In genomic region chr20:41136695-41137411, GRCh38 we compare ENCODE assay signal across 8 cellular contexts. TPM values are rescaled to one million over a fixed set of nuclear protein-coding genes. Genes with fewer than 3 reads are reported as not detected.
DNase-seq lines count a peak whose midpoint lies in the region; ATAC-seq and TF ChIP-seq lines count a peak whose summit lies in the region.

No MANE protein-coding gene starts in this region.

- H3K4me3 ChIP-seq in lung = peak overlapping the region; percentile 95

- TF ChIP-seq CTCF in lung (IDR thresholded peaks at IDR 0.05; ENCODE audit: control extremely low read depth, extremely low read depth) = no peak

- WGBS in lung, 2 donors = 0% methylated on average over 36 to 94 of the region's 94 CpGs

- H3K36me3 Mint-ChIP-seq in activated CD4-positive, alpha-beta memory T cell treated with anti-CD3 and anti-CD28 coated beads for 36 hours = peaks cover 14% of the 10 kb centered on the region

- H3K9me3 ChIP-seq in lung (ENCODE audit: control insufficient read depth in 2 of 2, insufficient read depth in 1 of 2, low read length in 1 of 2) = no peaks in the 10 kb centered on the region

- intact Hi-C loops in activated CD4-positive, alpha-beta memory T cell treated with anti-CD3 and anti-CD28 coated beads for 36 hours (cut with micrococcal nuclease) = loop anchor here (5.0 to 10.0 kb wide), 3 partner anchors 35 to 298 kb away; partner anchors contain the start of gene ZHX3

- H3K4me1 ChIP-seq in lung (ENCODE audit: control insufficient read depth in 2 of 2, insufficient read depth in 2 of 2, low read length in 2 of 2) = peaks cover 11 to 22% of the 10 kb centered on the region in 2 donors

- ATAC-seq in HG03354 (IDR thresholded peaks at IDR 0.05; ENCODE audit: poor library complexity, severe bottlenecking, unreplicated experiment) (peak; percentile 57), lung (ENCODE audit: insufficient read depth, low FRiP score) (peak; percentile 85)

- H3K27ac ChIP-seq in lung (ENCODE audit: low read depth in 1 of 2, low read length in 1 of 2) = peak overlapping the region; percentile 96 to 98

- no peaks in the 10 kb centered on the region for H3K9me3 Mint-ChIP-seq in activated CD4-positive, alpha-beta memory T cell treated with anti-CD3 and anti-CD28 coated beads for 36 hours

- CTCF ChIA-PET in activated CD4-positive, alpha-beta memory T cell treated with anti-CD3 and anti-CD28 coated beads for 36 hours (lab: Charles Lee) = interaction anchor here (0.7 to 7.4 kb wide), 12 partner anchors 9 to 222 kb away, joined by 3 to 95 read pairs (median 12); partner anchors contain the start of gene LPIN3

- DNase-seq in Ammon's horn (ENCODE audit: low spot score) (peak; percentile 94), NCI-H526 (lab: John Stamatoyannopoulos, UW) (peak; percentile 76 to 96), ecto neural progenitor cell (ENCODE audit: low spot score) (peak; percentile 95), lung (ENCODE audit: low spot score) (peak; percentile 85)
- DNase-seq in activated CD4-positive, alpha-beta memory T cell treated with anti-CD3 and anti-CD28 coated beads for 36 hours = peak; percentile 89
- DNase-seq in stimulated activated CD4-positive, alpha-beta T cell treated with anti-CD3 and anti-CD28 coated beads, TNF-alpha, amount 100 ng/mL, for 1 hour (ENCODE audit: low read depth in 3 of 3, low spot score in 1 of 3) = peak in 2 of 3 donors; percentile 64 to 80

- TF ChIP-seq POLR2A in GM19099 (IDR thresholded peaks at IDR 0.05; ENCODE audit: extremely low read depth, insufficient read length, low read depth) = peak; percentile 72

- no peaks in the 10 kb centered on the region for H3K36me3 ChIP-seq in lung (ENCODE audit: control insufficient read depth in 2 of 2, insufficient read depth in 2 of 2, low read length in 2 of 2)

- peaks cover 64% of the 10 kb centered on the region for H3K4me1 Mint-ChIP-seq in activated CD4-positive, alpha-beta memory T cell treated with anti-CD3 and anti-CD28 coated beads for 36 hours (ENCODE audit: low read depth)

- H3K4me3 Mint-ChIP-seq in activated CD4-positive, alpha-beta memory T cell treated with anti-CD3 and anti-CD28 coated beads for 36 hours = peak overlapping the region; percentile 75

- H3K27me3 Mint-ChIP-seq in activated CD4-positive, alpha-beta memory T cell treated with anti-CD3 and anti-CD28 coated beads for 36 hours = no peaks in the 10 kb centered on the region

- peak overlapping the region; percentile 75 for H3K27ac Mint-ChIP-seq in activated CD4-positive, alpha-beta memory T cell treated with anti-CD3 and anti-CD28 coated beads for 36 hours

- no peaks in the 10 kb centered on the region for H3K27me3 ChIP-seq in lung (ENCODE audit: control insufficient read depth, insufficient read depth)

- POLR2A ChIA-PET in activated CD4-positive, alpha-beta memory T cell treated with anti-CD3 and anti-CD28 coated beads for 36 hours (lab: Charles Lee) = interaction anchor here (0.5 to 6.3 kb wide), 4 partner anchors 10 to 565 kb away, joined by 3 to 85 read pairs (median 4); no protein-coding TSS in a partner anchor

RNA-seq across cellular contexts. Expression of gene PLCG1, which starts 0.5 kb away (rescaled TPM):
- total RNA-seq in activated CD4-positive, alpha-beta memory T cell treated with anti-CD3 and anti-CD28 coated beads for 36 hours = 100 to 1,000 TPM; 133 to 139 TPM
- total RNA-seq in lung = 100 to 1,000 TPM in 1 of 2 donors, 10 to 100 TPM in 1; 89.7 to 154 TPM
- 10 to 100 TPM; 29.6 to 44.5 TPM for polyA plus RNA-seq in lung

Comparison
In these comparisons a context has a peak if more than half of its experiments do, and no peak if none do; other contexts are left out.
1. Peak in every context shown above with its lines: DNase-seq, ATAC-seq, H3K4me3 ChIP-seq and H3K27ac ChIP-seq.